23 cellular contexts compared by ENCODE assay signal in the genomic region with DNA sequence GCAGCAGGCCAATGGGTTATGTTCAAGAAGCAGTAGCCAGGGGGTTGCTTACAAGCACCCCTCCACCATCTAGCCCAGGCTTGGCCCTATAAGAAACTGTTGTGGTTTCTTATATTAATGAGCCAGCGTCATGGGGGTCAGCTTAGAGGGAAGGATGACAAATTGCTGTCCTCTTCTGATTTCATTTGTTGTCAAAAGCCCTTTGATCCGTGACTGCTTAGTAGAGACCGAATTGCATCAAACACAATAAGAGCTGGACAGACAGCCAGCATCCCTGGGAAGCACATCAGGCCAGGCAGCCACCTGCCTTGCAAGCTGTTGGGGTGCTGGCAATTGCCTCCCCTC.
A peak's percentile ranks its signal among the peaks of the same experiment; 100 is the strongest.
DNase-seq lines count a peak whose midpoint lies in the region; ATAC-seq and TF ChIP-seq lines count a peak whose summit lies in the region.
"Had no signal": no experiment of that assay in that cellular context is flagged by ENCODE, and none has a peak within 500 bp of the region (broad histone marks: within the 10 kb centered on the region; RNA-seq: fewer than 3 reads in every experiment).

No MANE protein-coding gene starts in this region.

- H3K27ac Mint-ChIP-seq in activated naive CD8-positive, alpha-beta T cell treated with anti-CD3 and anti-CD28 coated beads, Interleukin-2, amount 50 U/mL, for 24 hours = no peak overlapping the region
- H3K27ac Mint-ChIP-seq: CD4-positive, alpha-beta memory T cell had no signal

- H3K4me1 Mint-ChIP-seq in activated naive CD8-positive, alpha-beta T cell treated with anti-CD3 and anti-CD28 coated beads, Interleukin-2, amount 50 U/mL, for 24 hours = peaks cover 1% of the 10 kb centered on the region
- H3K4me1 Mint-ChIP-seq: CD4-positive, alpha-beta memory T cell had no signal

- peaks cover 3% of the 10 kb centered on the region for H3K36me3 Mint-ChIP-seq in activated naive CD8-positive, alpha-beta T cell treated with anti-CD3 and anti-CD28 coated beads, Interleukin-2, amount 50 U/mL, for 24 hours (ENCODE audit: low read depth)
- H3K36me3 Mint-ChIP-seq: CD4-positive, alpha-beta memory T cell had no signal

- no peaks in the 10 kb centered on the region for H3K27me3 ChIP-seq in upper lobe of left lung
- H3K27me3 ChIP-seq: MG63 had no signal

- no peak for TF ChIP-seq CTCF in upper lobe of left lung (IDR thresholded peaks at IDR 0.05)

- no peaks in the 10 kb centered on the region for H3K36me3 ChIP-seq in upper lobe of left lung
- H3K36me3 ChIP-seq: MG63 had no signal

- ATAC-seq in GM18873 (IDR thresholded peaks at IDR 0.05; ENCODE audit: low FRiP score, unreplicated experiment) (no peak), upper lobe of left lung (ENCODE audit: low FRiP score in 2 of 2) (no peak)
- no peak for ATAC-seq in activated naive CD8-positive, alpha-beta T cell treated with anti-CD3 and anti-CD28 coated beads, Interleukin-2, amount 50 U/mL, for 24 hours
- ATAC-seq: A549, HCT116, PC-3 had no signal

- H3K4me3 Mint-ChIP-seq in activated naive CD8-positive, alpha-beta T cell treated with anti-CD3 and anti-CD28 coated beads, Interleukin-2, amount 50 U/mL, for 24 hours = no peak overlapping the region
- H3K4me3 Mint-ChIP-seq: CD4-positive, alpha-beta memory T cell had no signal

- H3K4me1 ChIP-seq in upper lobe of left lung = no peaks in the 10 kb centered on the region
- H3K4me1 ChIP-seq: A549, Caco-2 had no signal

- 52 to 73% methylated on average over 3 of the region's 3 CpGs for WGBS in upper lobe of left lung, 2 donors

- TF ChIP-seq POLR2A in upper lobe of left lung (IDR thresholded peaks at IDR 0.05) = no peak

- H3K4me3 ChIP-seq in upper lobe of left lung = no peak overlapping the region
- H3K4me3 ChIP-seq: A549, MG63 had no signal

- no peak overlapping the region for H3K27ac ChIP-seq in upper lobe of left lung
- H3K27ac ChIP-seq: A549 had no signal

- DNase-seq in Caki2 (ENCODE audit: low read depth) (peak; percentile 14), NCI-H1092 (lab: John Stamatoyannopoulos, UW) (peak; percentile 12), kidney glomerular epithelial cell (lab: John Stamatoyannopoulos, UW) (peak; percentile 67), renal cortical epithelial cell (ENCODE audit: low read depth) (peak; percentile 28), upper lobe of left lung (no peak)
- no peak for DNase-seq in activated naive CD8-positive, alpha-beta T cell treated with anti-CD3 and anti-CD28 coated beads, Interleukin-2, amount 50 U/mL, for 24 hours
- DNase-seq: C1 segment of cervical spinal cord, Caco-2, DMS 273 treated with DMSO at 0.1 percent for 48 hours, DMS79, GDM1, KBM-7, MG63, NCI-H1417 treated with DMSO at 0.1 percent for 48 hours, NCI-H187 treated with DMSO at 0.1 percent for 48 hours, NCI-H526, PC-3, SK-N-SH, SW 1271 had no signal

- peaks cover 0 to 2% (median 0%) of the 10 kb centered on the region in 4 donors for H3K9me3 ChIP-seq in upper lobe of left lung
- H3K9me3 ChIP-seq: A549, Caco-2, MG63, SK-N-SH had no signal

- TF ChIP-seq EP300 in upper lobe of left lung (IDR thresholded peaks at IDR 0.05) = no peak

- no peaks in the 10 kb centered on the region for H3K27me3 Mint-ChIP-seq in activated naive CD8-positive, alpha-beta T cell treated with anti-CD3 and anti-CD28 coated beads, Interleukin-2, amount 50 U/mL, for 24 hours
- H3K27me3 Mint-ChIP-seq: CD4-positive, alpha-beta memory T cell had no signal

- in situ Hi-C loops in Caki2 (cut with HindIII; ENCODE audit: low pct_unique_long_range_greater_than_20kb, low sequenced_read_pairs) = no loop called here

- peaks cover 4% of the 10 kb centered on the region for H3K9me3 Mint-ChIP-seq in activated naive CD8-positive, alpha-beta T cell treated with anti-CD3 and anti-CD28 coated beads, Interleukin-2, amount 50 U/mL, for 24 hours

Comparison
In these comparisons a context has a peak if more than half of its experiments do, and no peak if none do; other contexts are left out.
1. DNase-seq: peak in Caki2 (single experiment), NCI-H1092 (single experiment), kidney glomerular epithelial cell (single experiment) and renal cortical epithelial cell (single experiment); none in upper lobe of left lung (0 of 2) and activated naive CD8-positive, alpha-beta T cell treated with anti-CD3 and anti-CD28 coated beads, Interleukin-2, amount 50 U/mL, for 24 hours (single experiment).